In genomic region chr1:240968864-240969263, GRCh38 we compare ENCODE assay signal across 8 cellular contexts.
"Had no signal": no experiment of that assay in that cellular context is flagged by ENCODE, and none has a peak within 500 bp of the region (broad histone marks: within the 10 kb centered on the region; RNA-seq: fewer than 3 reads in every experiment).

No MANE protein-coding gene starts in this region.

- H3K27ac Mint-ChIP-seq: IgD-negative memory B cell had no signal

- H3K4me2 ChIP-seq: KMS-11 had no signal

- DNase-seq: IMR-90, KBM-7, KG1 had no signal

- H3K36me3 Mint-ChIP-seq: IgD-negative memory B cell had no signal

- H3K4me1 Mint-ChIP-seq: IgD-negative memory B cell had no signal

- H3K4me3 ChIP-seq: K562 had no signal

- H3K4me3 Mint-ChIP-seq: IgD-negative memory B cell had no signal

- H3K9ac ChIP-seq: KMS-11 had no signal

- H3K27ac ChIP-seq: HL-60, KMS-11 had no signal

- H3K27me3 Mint-ChIP-seq: IgD-negative memory B cell had no signal

- ATAC-seq: HepG2, K562 had no signal

- H3K9me3 Mint-ChIP-seq: IgD-negative memory B cell had no signal
